In genomic region chr13:41060723-41061074, GRCh38 we compare ENCODE assay signal across 8 cellular contexts. TPM values are rescaled to one million over a fixed set of nuclear protein-coding genes. Genes with fewer than 3 reads are reported as not detected.
DNase-seq lines count a peak whose midpoint lies in the region; ATAC-seq and TF ChIP-seq lines count a peak whose summit lies in the region.

No MANE protein-coding gene starts in this region.

- peaks cover 43% of the 10 kb centered on the region for H3K4me1 ChIP-seq in ACC112 (ENCODE audit: control insufficient read depth, insufficient read depth, low read length, unreplicated experiment)
- peaks cover 0 to 49% (median 15%) of the 10 kb centered on the region in 4 donors for H3K4me1 ChIP-seq in right lobe of liver

- H3K27me3 ChIP-seq in ACC112 (ENCODE audit: insufficient read depth, low read length) (no peaks in the 10 kb centered on the region), right lobe of liver (no peaks in the 10 kb centered on the region)

- DNase-seq in NCI-H524 (lab: John Stamatoyannopoulos, UW) = peak; percentile 70 to 82
- peak; percentile 80 to 83 for DNase-seq in activated CD4-positive, alpha-beta T cell treated with anti-CD3 and anti-CD28 coated beads, Interleukin-2, amount 50 U/mL, for 24 hours (ENCODE audit: low read depth in 1 of 2, low spot score in 1 of 2)
- no peak for DNase-seq in coronary artery (ENCODE audit: low spot score)
- DNase-seq in right lobe of liver = peak in 2 of 3 donors; percentile 88 to 91
- peak; percentile 55 to 84 (median 70) for DNase-seq in stimulated activated CD4-positive, alpha-beta T cell treated with anti-CD3 and anti-CD28 coated beads, TNF-alpha, amount 100 ng/mL, for 1 hour (ENCODE audit: low read depth in 3 of 3, low spot score in 1 of 3)

- peaks cover 70% of the 10 kb centered on the region for H3K79me2 ChIP-seq in ACC112 (ENCODE audit: control insufficient read depth, insufficient read depth, low read length, unreplicated experiment)

- no peaks in the 10 kb centered on the region for H3K9me3 ChIP-seq in right lobe of liver

- H3K27ac ChIP-seq in ACC112 (ENCODE audit: low read depth, low read length) (peak overlapping the region; percentile 97), coronary artery (peak overlapping the region; percentile 96 to 99), right lobe of liver (peak overlapping the region; percentile 89 to 99 (median 92))

- ATAC-seq in GM18870 (IDR thresholded peaks at IDR 0.05; ENCODE audit: unreplicated experiment) = peak; percentile 17
- ATAC-seq in HG03108 (IDR thresholded peaks at IDR 0.05; ENCODE audit: unreplicated experiment) = peak; percentile 15
- peak; percentile 56 to 68 (median 62) for ATAC-seq in right lobe of liver

- H2AFZ ChIP-seq in ACC112 (ENCODE audit: low read length, unreplicated experiment) = peak overlapping the region; percentile 26

- WGBS in right lobe of liver (ENCODE audit: insufficient coverage, low coverage, low lambda C conversion rate, missing lambda C conversion rate) = 0% methylated on average over 5 of the region's 35 CpGs

- TF ChIP-seq CTCF in coronary artery (IDR thresholded peaks at IDR 0.05) (no peak), right lobe of liver (IDR thresholded peaks at IDR 0.05) (no peak)

- no peak for TF ChIP-seq POLR2A in right lobe of liver (IDR thresholded peaks at IDR 0.05)

- peak overlapping the region; percentile 88 for H3K4me3 ChIP-seq in ACC112 (ENCODE audit: low read depth, low read length)
- H3K4me3 ChIP-seq in coronary artery = peak overlapping the region; percentile 86
- H3K4me3 ChIP-seq in right lobe of liver = peak overlapping the region; percentile 64 to 80 (median 78)

- H3K36me3 ChIP-seq in ACC112 (ENCODE audit: insufficient read depth, low read length) = peaks cover 4% of the 10 kb centered on the region; the same call in 1 of the 2 replicates
- peaks cover 0 to 6% (median 0%) of the 10 kb centered on the region in 4 donors for H3K36me3 ChIP-seq in right lobe of liver

- intact Hi-C loops in right lobe of liver (cut with DNase I) = no loop called here

RNA-seq across cellular contexts. Expression of gene WBP4, which starts 0.6 kb away (rescaled TPM):
- 1 to 10 TPM; 3.8 to 6.9 (median 4.6) TPM for total RNA-seq in right lobe of liver

RNA-seq across cellular contexts. Expression of gene ELF1, which starts 41.6 kb away (rescaled TPM):
- total RNA-seq in right lobe of liver = 10 to 100 TPM; 24.1 to 35.4 (median 31.0) TPM
